Comparison of ENCODE assay signal across 1 cellular context in genomic region chr10:75404023-75404334, GRCh38.
TF ChIP-seq lines count a peak whose summit lies in the region.

No MANE protein-coding gene starts in this region.

TF ChIP-seq in A549, 52 proteins besides CTCF, POLR2A, EP300 and RAD21 (continued from another document):
- TF ChIP-seq HES2 (IDR thresholded peaks at IDR 0.05) = no peak
- no peak for TF ChIP-seq HDAC2 (IDR thresholded peaks at IDR 0.05)
- no peak for TF ChIP-seq HEYL (CRISPR knock-in tag; IDR thresholded peaks at IDR 0.05)
- TF ChIP-seq NPAS2 (CRISPR knock-in tag; IDR thresholded peaks at IDR 0.05; ENCODE audit: borderline replicate concordance) = no peak
- no peak for TF ChIP-seq CBX8 (IDR thresholded peaks at IDR 0.05)
- TF ChIP-seq ZFP36 (IDR thresholded peaks at IDR 0.05; ENCODE audit: borderline replicate concordance, partially characterized antibody) = no peak
- TF ChIP-seq CEBPB (IDR thresholded peaks at IDR 0.05) = no peak
- TF ChIP-seq MAFK (IDR thresholded peaks at IDR 0.05; ENCODE audit: partially characterized antibody) = no peak
- no peak for TF ChIP-seq HOXA7 (CRISPR knock-in tag; IDR thresholded peaks at IDR 0.05)
